8 cellular contexts compared by ENCODE assay signal in genomic region chr19:50025794-50026549, GRCh38. TPM values are rescaled to one million over a fixed set of nuclear protein-coding genes. Genes with fewer than 3 reads are reported as not detected.
DNase-seq lines count a peak whose midpoint lies in the region; ATAC-seq and TF ChIP-seq lines count a peak whose summit lies in the region.

Gene ZNF473, plus strand, starts transcription at chr19:50026005. Its CDS starts 5,078 bp downstream, at chr19:50031083.

- peak; percentile 51 for ATAC-seq in GM21529 (IDR thresholded peaks at IDR 0.05; ENCODE audit: unreplicated experiment)

- peaks cover 1% of the 10 kb centered on the region for H3K27me3 Mint-ChIP-seq in IgD-negative memory B cell

- no peaks in the 10 kb centered on the region for H3K27me3 ChIP-seq in neutrophil

- peaks cover 8% of the 10 kb centered on the region for H3K36me3 ChIP-seq in neutrophil

- H3K4me3 Mint-ChIP-seq in IgD-negative memory B cell = peak within 1 kb of the TSS; percentile 92 to 98 (median 96)

- peak; percentile 92 for TF ChIP-seq POLR2A in Raji (IDR thresholded peaks at IDR 0.05; ENCODE audit: insufficient read depth, low read depth, low read length)

- H3K9me3 Mint-ChIP-seq in IgD-negative memory B cell = peaks cover 0 to 1% (median 0%) of the 10 kb centered on the region in 3 donors

- peaks cover 11% of the 10 kb centered on the region for H3K36me3 Mint-ChIP-seq in IgD-negative memory B cell

- H3K27ac Mint-ChIP-seq in IgD-negative memory B cell = peak within 1 kb of the TSS; percentile 98 to 100 (median 98)

- DNase-seq in DMS79 (lab: John Stamatoyannopoulos, UW) (peak; percentile 95), fibroblast of villous mesenchyme (ENCODE audit: low read depth) (peak; percentile 97), substantia nigra (lab: John Stamatoyannopoulos, UW) (peak; percentile 63 to 99 (median 92))
- peak; percentile 91 for DNase-seq in activated effector memory CD4-positive, alpha-beta T cell treated with Interleukin-2 at 50 U/mL for 16 hours

- no peak for TF ChIP-seq CTCF in fibroblast of villous mesenchyme (IDR thresholded peaks at IDR 0.05; ENCODE audit: insufficient read depth, low read depth, low read length)
- no peak for TF ChIP-seq CTCF in neutrophil (IDR thresholded peaks at IDR 0.05)

- H3K27ac ChIP-seq in neutrophil = peak within 1 kb of the TSS; percentile 98
- H3K27ac ChIP-seq in substantia nigra (ENCODE audit: low read depth, low read length, poor library complexity, severe bottlenecking) = peak within 1 kb of the TSS; percentile 92

- peaks cover 17 to 26% (median 25%) of the 10 kb centered on the region in 3 donors for H3K4me1 Mint-ChIP-seq in IgD-negative memory B cell

- H3K4me1 ChIP-seq in neutrophil (ENCODE audit: control insufficient read depth in 1 of 2, insufficient read depth in 1 of 2, low read depth in 1 of 2, low read length in 1 of 2) = peaks cover 42 to 43% of the 10 kb centered on the region in 2 experiments

- H3K4me3 ChIP-seq in fibroblast of villous mesenchyme (ENCODE audit: low read depth, low read length) (peak within 1 kb of the TSS; percentile 99), neutrophil (ENCODE audit: low read depth in 1 of 2, low read length in 1 of 2) (peak within 1 kb of the TSS; percentile 90 to 98)

- no peaks in the 10 kb centered on the region for H3K9me3 ChIP-seq in neutrophil

RNA-seq across cellular contexts. Expression of gene ZNF473, which starts in this region (rescaled TPM):
- 4.9 TPM for polyA plus RNA-seq in IgD-negative memory B cell
- total RNA-seq in fibroblast of villous mesenchyme = 6.4 and 7.3 TPM in 2 replicates

Comparison
In these comparisons a context has a peak if more than half of its experiments do, and no peak if none do; other contexts are left out.
1. Peak in every context shown above with its lines: DNase-seq, ATAC-seq, H3K4me3 ChIP-seq and H3K27ac ChIP-seq.